2 cellular contexts compared by ENCODE assay signal in genomic region chr20:34262488-34263288, GRCh38.
TF ChIP-seq lines count a peak whose summit lies in the region.

No MANE protein-coding gene starts in this region.

TF ChIP-seq in K562, 482 proteins besides CTCF, POLR2A, EP300 and RAD21 (continues in another document):
- TF ChIP-seq ZNF780A (CRISPR knock-in tag; IDR thresholded peaks at IDR 0.05), result no peak
- TF ChIP-seq ZZZ3 (IDR thresholded peaks at IDR 0.05), result no peak
- TF ChIP-seq, protein P1, sequence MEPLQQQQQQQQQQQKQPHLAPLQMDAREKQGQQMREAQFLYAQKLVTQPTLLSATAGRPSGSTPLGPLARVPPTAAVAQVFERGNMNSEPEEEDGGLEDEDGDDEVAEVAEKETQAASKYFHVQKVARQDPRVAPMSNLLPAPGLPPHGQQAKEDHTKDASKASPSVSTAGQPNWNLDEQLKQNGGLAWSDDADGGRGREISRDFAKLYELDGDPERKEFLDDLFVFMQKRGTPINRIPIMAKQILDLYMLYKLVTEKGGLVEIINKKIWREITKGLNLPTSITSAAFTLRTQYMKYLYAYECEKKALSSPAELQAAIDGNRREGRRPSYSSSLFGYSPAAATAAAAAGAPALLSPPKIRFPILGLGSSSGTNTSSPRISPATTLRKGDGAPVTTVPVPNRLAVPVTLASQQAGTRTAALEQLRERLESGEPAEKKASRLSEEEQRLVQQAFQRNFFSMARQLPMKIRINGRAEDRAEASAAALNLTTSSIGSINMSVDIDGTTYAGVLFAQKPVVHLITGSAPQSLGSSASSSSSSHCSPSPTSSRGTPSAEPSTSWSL (CRISPR knock-in tag; IDR thresholded peaks at IDR 0.05; ENCODE audit: borderline replicate concordance), result no peak
- TF ChIP-seq NR2C1 (IDR thresholded peaks at IDR 0.05), result no peak
- no peak for TF ChIP-seq NR2C1 (tag; IDR thresholded peaks at IDR 0.05)
- no peak for TF ChIP-seq HBP1 (CRISPR knock-in tag; IDR thresholded peaks at IDR 0.05)
- no peak for TF ChIP-seq SREBF1 (IDR thresholded peaks at IDR 0.05; ENCODE audit: borderline replicate concordance, low read depth, low read length)
- no peak for TF ChIP-seq ZNF445 (CRISPR knock-in tag; IDR thresholded peaks at IDR 0.05; ENCODE audit: low read depth)
- TF ChIP-seq, protein P2, sequence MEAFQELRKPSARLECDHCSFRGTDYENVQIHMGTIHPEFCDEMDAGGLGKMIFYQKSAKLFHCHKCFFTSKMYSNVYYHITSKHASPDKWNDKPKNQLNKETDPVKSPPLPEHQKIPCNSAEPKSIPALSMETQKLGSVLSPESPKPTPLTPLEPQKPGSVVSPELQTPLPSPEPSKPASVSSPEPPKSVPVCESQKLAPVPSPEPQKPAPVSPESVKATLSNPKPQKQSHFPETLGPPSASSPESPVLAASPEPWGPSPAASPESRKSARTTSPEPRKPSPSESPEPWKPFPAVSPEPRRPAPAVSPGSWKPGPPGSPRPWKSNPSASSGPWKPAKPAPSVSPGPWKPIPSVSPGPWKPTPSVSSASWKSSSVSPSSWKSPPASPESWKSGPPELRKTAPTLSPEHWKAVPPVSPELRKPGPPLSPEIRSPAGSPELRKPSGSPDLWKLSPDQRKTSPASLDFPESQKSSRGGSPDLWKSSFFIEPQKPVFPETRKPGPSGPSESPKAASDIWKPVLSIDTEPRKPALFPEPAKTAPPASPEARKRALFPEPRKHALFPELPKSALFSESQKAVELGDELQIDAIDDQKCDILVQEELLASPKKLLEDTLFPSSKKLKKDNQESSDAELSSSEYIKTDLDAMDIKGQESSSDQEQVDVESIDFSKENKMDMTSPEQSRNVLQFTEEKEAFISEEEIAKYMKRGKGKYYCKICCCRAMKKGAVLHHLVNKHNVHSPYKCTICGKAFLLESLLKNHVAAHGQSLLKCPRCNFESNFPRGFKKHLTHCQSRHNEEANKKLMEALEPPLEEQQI (IDR thresholded peaks at IDR 0.05), result no peak
- TF ChIP-seq ZBTB11 (CRISPR knock-in tag; IDR thresholded peaks at IDR 0.05), result no peak
- no peak for TF ChIP-seq RHOXF2B (CRISPR knock-in tag; conservative IDR thresholded peaks at IDR 0.05)
- no peak for TF ChIP-seq PCBP2 (IDR thresholded peaks at IDR 0.05; ENCODE audit: low read depth, low read length, poor library complexity, severe bottlenecking)
- peak; percentile 77 for TF ChIP-seq FOSL1 (tag; conservative IDR thresholded peaks at IDR 0.05)
- no peak for TF ChIP-seq SAFB (IDR thresholded peaks at IDR 0.05; ENCODE audit: borderline replicate concordance, low read depth, low read length)
- TF ChIP-seq, protein P3, sequence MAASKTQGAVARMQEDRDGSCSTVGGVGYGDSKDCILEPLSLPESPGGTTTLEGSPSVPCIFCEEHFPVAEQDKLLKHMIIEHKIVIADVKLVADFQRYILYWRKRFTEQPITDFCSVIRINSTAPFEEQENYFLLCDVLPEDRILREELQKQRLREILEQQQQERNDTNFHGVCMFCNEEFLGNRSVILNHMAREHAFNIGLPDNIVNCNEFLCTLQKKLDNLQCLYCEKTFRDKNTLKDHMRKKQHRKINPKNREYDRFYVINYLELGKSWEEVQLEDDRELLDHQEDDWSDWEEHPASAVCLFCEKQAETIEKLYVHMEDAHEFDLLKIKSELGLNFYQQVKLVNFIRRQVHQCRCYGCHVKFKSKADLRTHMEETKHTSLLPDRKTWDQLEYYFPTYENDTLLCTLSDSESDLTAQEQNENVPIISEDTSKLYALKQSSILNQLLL (CRISPR knock-in tag; IDR thresholded peaks at IDR 0.05; ENCODE audit: borderline replicate concordance), result no peak
- TF ChIP-seq MEF2A (IDR thresholded peaks at IDR 0.05; ENCODE audit: control insufficient read depth, low read depth, low read length), result no peak
- no peak for TF ChIP-seq MAFK (IDR thresholded peaks at IDR 0.05; ENCODE audit: low read length)
- TF ChIP-seq MYNN (IDR thresholded peaks at IDR 0.05), result no peak
- TF ChIP-seq MYNN (CRISPR knock-in tag; IDR thresholded peaks at IDR 0.05), result no peak
- TF ChIP-seq ZBTB7A (IDR thresholded peaks at IDR 0.05; ENCODE audit: borderline replicate concordance, control insufficient read depth, low read depth, low read length), result peak; percentile 84; the same call in 1 of the 2 replicates
- TF ChIP-seq HMG20B (CRISPR knock-in tag; IDR thresholded peaks at IDR 0.05), result no peak
- TF ChIP-seq SRSF1 (IDR thresholded peaks at IDR 0.05; ENCODE audit: low read depth, low read length), result no peak

TF ChIP-seq in liver, 16 proteins besides CTCF, POLR2A, EP300 and RAD21:
- no peak for TF ChIP-seq FOXA1 (IDR thresholded peaks at IDR 0.05)
- TF ChIP-seq GABPA (IDR thresholded peaks at IDR 0.05 in 1 of 2, conservative IDR thresholded peaks at IDR 0.05 in 1 of 2), result no peak
- peak; percentile 33 for TF ChIP-seq YY1 (IDR thresholded peaks at IDR 0.05)
- TF ChIP-seq TAF1 (conservative IDR thresholded peaks at IDR 0.05), result peak; percentile 30
- TF ChIP-seq, protein P4, sequence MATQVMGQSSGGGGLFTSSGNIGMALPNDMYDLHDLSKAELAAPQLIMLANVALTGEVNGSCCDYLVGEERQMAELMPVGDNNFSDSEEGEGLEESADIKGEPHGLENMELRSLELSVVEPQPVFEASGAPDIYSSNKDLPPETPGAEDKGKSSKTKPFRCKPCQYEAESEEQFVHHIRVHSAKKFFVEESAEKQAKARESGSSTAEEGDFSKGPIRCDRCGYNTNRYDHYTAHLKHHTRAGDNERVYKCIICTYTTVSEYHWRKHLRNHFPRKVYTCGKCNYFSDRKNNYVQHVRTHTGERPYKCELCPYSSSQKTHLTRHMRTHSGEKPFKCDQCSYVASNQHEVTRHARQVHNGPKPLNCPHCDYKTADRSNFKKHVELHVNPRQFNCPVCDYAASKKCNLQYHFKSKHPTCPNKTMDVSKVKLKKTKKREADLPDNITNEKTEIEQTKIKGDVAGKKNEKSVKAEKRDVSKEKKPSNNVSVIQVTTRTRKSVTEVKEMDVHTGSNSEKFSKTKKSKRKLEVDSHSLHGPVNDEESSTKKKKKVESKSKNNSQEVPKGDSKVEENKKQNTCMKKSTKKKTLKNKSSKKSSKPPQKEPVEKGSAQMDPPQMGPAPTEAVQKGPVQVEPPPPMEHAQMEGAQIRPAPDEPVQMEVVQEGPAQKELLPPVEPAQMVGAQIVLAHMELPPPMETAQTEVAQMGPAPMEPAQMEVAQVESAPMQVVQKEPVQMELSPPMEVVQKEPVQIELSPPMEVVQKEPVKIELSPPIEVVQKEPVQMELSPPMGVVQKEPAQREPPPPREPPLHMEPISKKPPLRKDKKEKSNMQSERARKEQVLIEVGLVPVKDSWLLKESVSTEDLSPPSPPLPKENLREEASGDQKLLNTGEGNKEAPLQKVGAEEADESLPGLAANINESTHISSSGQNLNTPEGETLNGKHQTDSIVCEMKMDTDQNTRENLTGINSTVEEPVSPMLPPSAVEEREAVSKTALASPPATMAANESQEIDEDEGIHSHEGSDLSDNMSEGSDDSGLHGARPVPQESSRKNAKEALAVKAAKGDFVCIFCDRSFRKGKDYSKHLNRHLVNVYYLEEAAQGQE (IDR thresholded peaks at IDR 0.05), result no peak
- TF ChIP-seq MAX (IDR thresholded peaks at IDR 0.05), result no peak
- peak; percentile 48 to 71 for TF ChIP-seq RXRA (IDR thresholded peaks at IDR 0.05)
- TF ChIP-seq FOXA2 (IDR thresholded peaks at IDR 0.05), result no peak
- TF ChIP-seq HNF4A (conservative IDR thresholded peaks at IDR 0.05), result peak; percentile 76 to 80
- peak; percentile 78 for TF ChIP-seq SP1 (IDR thresholded peaks at IDR 0.05)
- peak; percentile 39 for TF ChIP-seq NR2F2 (IDR thresholded peaks at IDR 0.05)
- peak; percentile 91 to 93 for TF ChIP-seq JUND (IDR thresholded peaks at IDR 0.05)
- no peak for TF ChIP-seq EGR1 (IDR thresholded peaks at IDR 0.05; ENCODE audit: low read depth in 2 of 2)
- peak; percentile 16 for TF ChIP-seq ZBTB33 (IDR thresholded peaks at IDR 0.05)
- TF ChIP-seq HNF4G (IDR thresholded peaks at IDR 0.05), result peak; percentile 61
- TF ChIP-seq, protein P5, sequence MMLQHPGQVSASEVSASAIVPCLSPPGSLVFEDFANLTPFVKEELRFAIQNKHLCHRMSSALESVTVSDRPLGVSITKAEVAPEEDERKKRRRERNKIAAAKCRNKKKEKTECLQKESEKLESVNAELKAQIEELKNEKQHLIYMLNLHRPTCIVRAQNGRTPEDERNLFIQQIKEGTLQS (IDR thresholded peaks at IDR 0.05), result peak; percentile 72
